16 cellular contexts compared by ENCODE assay signal in genomic region chr4:10605746-10606482, GRCh38.
DNase-seq lines count a peak whose midpoint lies in the region; ATAC-seq, FAIRE-seq and TF ChIP-seq lines count a peak whose summit lies in the region.
"Had no signal": no experiment of that assay in that cellular context is flagged by ENCODE, and none has a peak within 500 bp of the region (broad histone marks: within the 10 kb centered on the region; RNA-seq: fewer than 3 reads in every experiment).

No MANE protein-coding gene starts in this region.

- H3K27ac ChIP-seq in RWPE2 (ENCODE audit: poor library complexity, severe bottlenecking) (peak overlapping the region; percentile 90), mesenchymal stem cell (ENCODE audit: low read length, poor library complexity, severe bottlenecking) (peak overlapping the region; percentile 72)
- H3K27ac ChIP-seq: neural progenitor cell, uterus had no signal

- H2BK120ac ChIP-seq in mesenchymal stem cell (ENCODE audit: low read depth, low read length) = no peak overlapping the region

- H3K18ac ChIP-seq in mesenchymal stem cell (ENCODE audit: low read depth in 1 of 2, low read length in 2 of 2) = no peak overlapping the region

- DNase-seq in EL = peak; percentile 79
- DNase-seq in RWPE2 (ENCODE audit: low spot score) = peak; percentile 66
- DNase-seq in mesenchymal stem cell = peak; percentile 75
- DNase-seq in NCI-H1436 treated with DMSO at 0.1 percent for 48 hours (lab: John Stamatoyannopoulos, UW) = no peak
- no peak for DNase-seq in NCI-H1694 treated with DMSO at 0.1 percent for 48 hours (lab: John Stamatoyannopoulos, UW)
- DNase-seq in GF-D8 (lab: John Stamatoyannopoulos, UW) = no peak
- no peak for DNase-seq in H54 (ENCODE audit: insufficient read length, low spot score)
- DNase-seq: activated CD4-positive, alpha-beta T cell treated with anti-CD3 and anti-CD28 coated beads, Interleukin-2, amount 50 U/mL, for 4 hours; caudate nucleus; glutamatergic neuron; NCI-H187 treated with DMSO at 0.1 percent for 48 hours; OCI-M1; uterus had no signal

- ATAC-seq in RWPE2 (ENCODE audit: low read depth) = peak; percentile 92
- ATAC-seq: GM12878 had no signal

- H3K23ac ChIP-seq in mesenchymal stem cell (ENCODE audit: low read length in 2 of 2) = no peak overlapping the region

- no peak overlapping the region for H2AFZ ChIP-seq in mesenchymal stem cell (ENCODE audit: low read depth, low read length)
- H2AFZ ChIP-seq: neural progenitor cell had no signal

- H4K91ac ChIP-seq in mesenchymal stem cell (ENCODE audit: low read length) = no peak overlapping the region

- no peak overlapping the region for H4K8ac ChIP-seq in mesenchymal stem cell (ENCODE audit: low read length)

- H3K4me1 ChIP-seq in RWPE2 (ENCODE audit: insufficient read depth, poor library complexity, severe bottlenecking) (peaks cover 13% of the 10 kb centered on the region), mesenchymal stem cell (ENCODE audit: control insufficient read depth, insufficient read depth, low read depth, low read length) (peaks cover 2% of the 10 kb centered on the region)
- H3K4me1 ChIP-seq: neural progenitor cell, uterus had no signal

- H3K9ac ChIP-seq in mesenchymal stem cell (ENCODE audit: low read length) = no peak overlapping the region
- H3K9ac ChIP-seq: neural progenitor cell had no signal

- no peak overlapping the region for H3K4me3 ChIP-seq in RWPE2 (ENCODE audit: severe bottlenecking)
- no peak overlapping the region for H3K4me3 ChIP-seq in mesenchymal stem cell (ENCODE audit: insufficient read depth in 1 of 2, low read depth in 1 of 2, low read length in 2 of 2)
- H3K4me3 ChIP-seq: GM12878, neural progenitor cell, uterus had no signal

- H3K27me3 ChIP-seq in RWPE2 (ENCODE audit: insufficient read depth, poor library complexity, severe bottlenecking) = no peaks in the 10 kb centered on the region
- no peaks in the 10 kb centered on the region for H3K27me3 ChIP-seq in mesenchymal stem cell (ENCODE audit: control insufficient read depth in 1 of 2, insufficient read depth in 1 of 2, low read length in 2 of 2)
- H3K27me3 ChIP-seq: neural progenitor cell, uterus had no signal

- H3K14ac ChIP-seq in mesenchymal stem cell (ENCODE audit: low read length in 2 of 2) = no peak overlapping the region

- H2BK15ac ChIP-seq in mesenchymal stem cell (ENCODE audit: low read depth, poor library complexity, severe bottlenecking) = no peak overlapping the region

- H2BK5ac ChIP-seq in mesenchymal stem cell (ENCODE audit: low read depth, low read length, poor library complexity, severe bottlenecking) = peak overlapping the region; percentile 54

- 10% methylated on average over 3 of the region's 5 CpGs for WGBS in mesenchymal stem cell

- TF ChIP-seq POLR2A in H54 (IDR thresholded peaks at IDR 0.05; ENCODE audit: low read depth, low read length) = no peak

- H3K4me2 ChIP-seq in mesenchymal stem cell (ENCODE audit: low read length, poor library complexity, severe bottlenecking) = no peak overlapping the region
- H3K4me2 ChIP-seq: neural progenitor cell had no signal

- H2BK12ac ChIP-seq in mesenchymal stem cell (ENCODE audit: low read length in 2 of 2) = peak overlapping the region in 1 of 2 experiments; percentile 93

- H3K36me3 ChIP-seq in RWPE2 (ENCODE audit: low read depth) (no peaks in the 10 kb centered on the region), mesenchymal stem cell (ENCODE audit: control insufficient read depth in 1 of 2, insufficient read depth in 2 of 2, low read depth in 1 of 2, low read length in 2 of 2) (no peaks in the 10 kb centered on the region)
- H3K36me3 ChIP-seq: neural progenitor cell, uterus had no signal

- H2AK5ac ChIP-seq in mesenchymal stem cell (ENCODE audit: low read length, severe bottlenecking) = no peak overlapping the region

- TF ChIP-seq CTCF in RWPE2 (IDR thresholded peaks at IDR 0.05; ENCODE audit: poor library complexity, severe bottlenecking) = no peak

- no peaks in the 10 kb centered on the region for H3K79me1 ChIP-seq in mesenchymal stem cell (replicated peaks; ENCODE audit: low read length, poor library complexity, severe bottlenecking)

- H3K9me3 ChIP-seq in RWPE2 (ENCODE audit: severe bottlenecking) (peaks cover 3% of the 10 kb centered on the region), mesenchymal stem cell (ENCODE audit: control insufficient read depth, low read length) (no peaks in the 10 kb centered on the region)
- H3K9me3 ChIP-seq: uterus had no signal

- peak; percentile 53 for FAIRE-seq in endometrium (lab: Jason Lieb, UNC)
- no peak for FAIRE-seq in H54 (lab: Jason Lieb, UNC)
- FAIRE-seq: GM12878 had no signal

- H3K4ac ChIP-seq in mesenchymal stem cell (ENCODE audit: low read depth in 1 of 2, low read length in 2 of 2) = no peak overlapping the region

Comparison
In these comparisons a context has a peak if more than half of its experiments do, and no peak if none do; other contexts are left out.
1. DNase-seq: peak in EL (single experiment), RWPE2 (single experiment) and mesenchymal stem cell (single experiment); none in NCI-H1436 treated with DMSO at 0.1 percent for 48 hours (single experiment), NCI-H1694 treated with DMSO at 0.1 percent for 48 hours (single experiment), GF-D8 (single experiment) and H54 (single experiment).